Comparison of ENCODE assay signal across 1 cellular context in the genomic region with DNA sequence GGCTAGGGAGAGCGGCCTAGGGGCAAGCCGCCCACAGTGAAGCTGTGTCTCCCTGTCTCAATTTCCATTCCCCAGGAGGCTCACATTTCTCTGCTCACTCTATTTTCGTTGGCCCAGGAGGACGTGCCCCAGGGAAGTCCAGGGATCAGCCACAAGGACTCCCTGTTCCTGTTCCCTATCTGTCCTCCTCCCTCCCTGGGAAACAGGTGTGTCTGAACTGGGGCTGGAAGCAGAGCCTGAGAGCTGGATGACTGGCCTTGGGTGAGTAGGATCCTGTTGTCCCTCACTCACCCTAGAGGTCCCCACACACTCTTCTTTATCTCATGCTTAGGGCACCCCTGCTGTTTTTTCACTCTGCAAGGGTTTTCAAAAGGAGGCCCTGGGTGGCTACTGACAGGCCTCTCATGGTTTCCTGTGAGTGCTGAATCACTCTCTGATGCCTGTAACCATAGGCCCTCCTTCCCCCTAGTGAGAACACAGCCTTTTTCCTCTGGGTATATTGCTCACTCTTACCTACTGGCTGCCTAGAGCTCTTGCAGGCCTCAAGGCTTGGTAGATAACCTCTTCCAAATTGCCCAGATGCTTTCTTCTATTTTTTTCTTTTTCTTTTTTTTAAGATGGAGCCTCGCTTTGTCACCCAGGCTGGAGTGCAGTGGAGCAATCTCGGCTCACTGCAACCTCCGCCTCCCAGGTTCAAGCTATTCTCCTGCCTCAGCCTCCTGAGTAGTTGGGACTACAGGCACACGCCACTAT.
A peak's percentile ranks its signal among the peaks of the same experiment; 100 is the strongest.
TF ChIP-seq lines count a peak whose summit lies in the region.

No MANE protein-coding gene starts in this region.

TF ChIP-seq in HepG2, 621 proteins besides CTCF, POLR2A, EP300 and RAD21 (continues in another document):
- TF ChIP-seq TOE1 (CRISPR knock-in tag; IDR thresholded peaks at IDR 0.05) = no peak
- TF ChIP-seq ZFY (CRISPR knock-in tag; IDR thresholded peaks at IDR 0.05) = peak; percentile 24; the same call in 1 of the 2 replicates
- TF ChIP-seq, protein P1, sequence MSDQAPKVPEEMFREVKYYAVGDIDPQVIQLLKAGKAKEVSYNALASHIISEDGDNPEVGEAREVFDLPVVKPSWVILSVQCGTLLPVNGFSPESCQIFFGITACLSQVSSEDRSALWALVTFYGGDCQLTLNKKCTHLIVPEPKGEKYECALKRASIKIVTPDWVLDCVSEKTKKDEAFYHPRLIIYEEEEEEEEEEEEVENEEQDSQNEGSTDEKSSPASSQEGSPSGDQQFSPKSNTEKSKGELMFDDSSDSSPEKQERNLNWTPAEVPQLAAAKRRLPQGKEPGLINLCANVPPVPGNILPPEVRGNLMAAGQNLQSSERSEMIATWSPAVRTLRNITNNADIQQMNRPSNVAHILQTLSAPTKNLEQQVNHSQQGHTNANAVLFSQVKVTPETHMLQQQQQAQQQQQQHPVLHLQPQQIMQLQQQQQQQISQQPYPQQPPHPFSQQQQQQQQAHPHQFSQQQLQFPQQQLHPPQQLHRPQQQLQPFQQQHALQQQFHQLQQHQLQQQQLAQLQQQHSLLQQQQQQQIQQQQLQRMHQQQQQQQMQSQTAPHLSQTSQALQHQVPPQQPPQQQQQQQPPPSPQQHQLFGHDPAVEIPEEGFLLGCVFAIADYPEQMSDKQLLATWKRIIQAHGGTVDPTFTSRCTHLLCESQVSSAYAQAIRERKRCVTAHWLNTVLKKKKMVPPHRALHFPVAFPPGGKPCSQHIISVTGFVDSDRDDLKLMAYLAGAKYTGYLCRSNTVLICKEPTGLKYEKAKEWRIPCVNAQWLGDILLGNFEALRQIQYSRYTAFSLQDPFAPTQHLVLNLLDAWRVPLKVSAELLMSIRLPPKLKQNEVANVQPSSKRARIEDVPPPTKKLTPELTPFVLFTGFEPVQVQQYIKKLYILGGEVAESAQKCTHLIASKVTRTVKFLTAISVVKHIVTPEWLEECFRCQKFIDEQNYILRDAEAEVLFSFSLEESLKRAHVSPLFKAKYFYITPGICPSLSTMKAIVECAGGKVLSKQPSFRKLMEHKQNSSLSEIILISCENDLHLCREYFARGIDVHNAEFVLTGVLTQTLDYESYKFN (CRISPR knock-in tag; conservative IDR thresholded peaks at IDR 0.05) = 0 out of 2 replicates have a peak, but pooled peaks have one; percentile 15
- TF ChIP-seq, protein P2, sequence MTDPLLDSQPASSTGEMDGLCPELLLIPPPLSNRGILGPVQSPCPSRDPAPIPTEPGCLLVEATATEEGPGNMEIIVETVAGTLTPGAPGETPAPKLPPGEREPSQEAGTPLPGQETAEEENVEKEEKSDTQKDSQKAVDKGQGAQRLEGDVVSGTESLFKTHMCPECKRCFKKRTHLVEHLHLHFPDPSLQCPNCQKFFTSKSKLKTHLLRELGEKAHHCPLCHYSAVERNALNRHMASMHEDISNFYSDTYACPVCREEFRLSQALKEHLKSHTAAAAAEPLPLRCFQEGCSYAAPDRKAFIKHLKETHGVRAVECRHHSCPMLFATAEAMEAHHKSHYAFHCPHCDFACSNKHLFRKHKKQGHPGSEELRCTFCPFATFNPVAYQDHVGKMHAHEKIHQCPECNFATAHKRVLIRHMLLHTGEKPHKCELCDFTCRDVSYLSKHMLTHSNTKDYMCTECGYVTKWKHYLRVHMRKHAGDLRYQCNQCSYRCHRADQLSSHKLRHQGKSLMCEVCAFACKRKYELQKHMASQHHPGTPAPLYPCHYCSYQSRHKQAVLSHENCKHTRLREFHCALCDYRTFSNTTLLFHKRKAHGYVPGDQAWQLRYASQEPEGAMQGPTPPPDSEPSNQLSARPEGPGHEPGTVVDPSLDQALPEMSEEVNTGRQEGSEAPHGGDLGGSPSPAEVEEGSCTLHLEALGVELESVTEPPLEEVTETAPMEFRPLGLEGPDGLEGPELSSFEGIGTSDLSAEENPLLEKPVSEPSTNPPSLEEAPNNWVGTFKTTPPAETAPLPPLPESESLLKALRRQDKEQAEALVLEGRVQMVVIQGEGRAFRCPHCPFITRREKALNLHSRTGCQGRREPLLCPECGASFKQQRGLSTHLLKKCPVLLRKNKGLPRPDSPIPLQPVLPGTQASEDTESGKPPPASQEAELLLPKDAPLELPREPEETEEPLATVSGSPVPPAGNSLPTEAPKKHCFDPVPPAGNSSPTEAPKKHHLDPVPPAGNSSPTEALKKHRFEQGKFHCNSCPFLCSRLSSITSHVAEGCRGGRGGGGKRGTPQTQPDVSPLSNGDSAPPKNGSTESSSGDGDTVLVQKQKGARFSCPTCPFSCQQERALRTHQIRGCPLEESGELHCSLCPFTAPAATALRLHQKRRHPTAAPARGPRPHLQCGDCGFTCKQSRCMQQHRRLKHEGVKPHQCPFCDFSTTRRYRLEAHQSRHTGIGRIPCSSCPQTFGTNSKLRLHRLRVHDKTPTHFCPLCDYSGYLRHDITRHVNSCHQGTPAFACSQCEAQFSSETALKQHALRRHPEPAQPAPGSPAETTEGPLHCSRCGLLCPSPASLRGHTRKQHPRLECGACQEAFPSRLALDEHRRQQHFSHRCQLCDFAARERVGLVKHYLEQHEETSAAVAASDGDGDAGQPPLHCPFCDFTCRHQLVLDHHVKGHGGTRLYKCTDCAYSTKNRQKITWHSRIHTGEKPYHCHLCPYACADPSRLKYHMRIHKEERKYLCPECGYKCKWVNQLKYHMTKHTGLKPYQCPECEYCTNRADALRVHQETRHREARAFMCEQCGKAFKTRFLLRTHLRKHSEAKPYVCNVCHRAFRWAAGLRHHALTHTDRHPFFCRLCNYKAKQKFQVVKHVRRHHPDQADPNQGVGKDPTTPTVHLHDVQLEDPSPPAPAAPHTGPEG (CRISPR knock-in tag; IDR thresholded peaks at IDR 0.05) = no peak
- TF ChIP-seq MYC (CRISPR knock-in tag; IDR thresholded peaks at IDR 0.05; ENCODE audit: borderline replicate concordance) = 0 out of 2 replicates have a peak, but pooled peaks have one; percentile 28
- TF ChIP-seq ZNF501 (CRISPR knock-in tag; IDR thresholded peaks at IDR 0.05) = no peak
- no peak for TF ChIP-seq SCMH1 (CRISPR knock-in tag; IDR thresholded peaks at IDR 0.05; ENCODE audit: borderline replicate concordance)
- no peak for TF ChIP-seq ZNF33A (CRISPR knock-in tag; IDR thresholded peaks at IDR 0.05; ENCODE audit: borderline replicate concordance)
- TF ChIP-seq, protein P3, sequence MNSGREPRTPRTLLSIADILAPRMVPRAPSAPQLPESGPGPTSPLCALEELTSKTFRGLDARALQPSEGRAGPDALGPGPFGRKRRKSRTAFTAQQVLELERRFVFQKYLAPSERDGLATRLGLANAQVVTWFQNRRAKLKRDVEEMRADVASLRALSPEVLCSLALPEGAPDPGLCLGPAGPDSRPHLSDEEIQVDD (CRISPR knock-in tag; IDR thresholded peaks at IDR 0.05; ENCODE audit: borderline replicate concordance) = no peak
- TF ChIP-seq KLF11 (CRISPR knock-in tag; IDR thresholded peaks at IDR 0.05) = no peak
- TF ChIP-seq ZNF446 (CRISPR knock-in tag; IDR thresholded peaks at IDR 0.05) = no peak
- TF ChIP-seq, protein P4, sequence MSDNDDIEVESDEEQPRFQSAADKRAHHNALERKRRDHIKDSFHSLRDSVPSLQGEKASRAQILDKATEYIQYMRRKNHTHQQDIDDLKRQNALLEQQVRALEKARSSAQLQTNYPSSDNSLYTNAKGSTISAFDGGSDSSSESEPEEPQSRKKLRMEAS (IDR thresholded peaks at IDR 0.05) = no peak
- TF ChIP-seq, protein P5, sequence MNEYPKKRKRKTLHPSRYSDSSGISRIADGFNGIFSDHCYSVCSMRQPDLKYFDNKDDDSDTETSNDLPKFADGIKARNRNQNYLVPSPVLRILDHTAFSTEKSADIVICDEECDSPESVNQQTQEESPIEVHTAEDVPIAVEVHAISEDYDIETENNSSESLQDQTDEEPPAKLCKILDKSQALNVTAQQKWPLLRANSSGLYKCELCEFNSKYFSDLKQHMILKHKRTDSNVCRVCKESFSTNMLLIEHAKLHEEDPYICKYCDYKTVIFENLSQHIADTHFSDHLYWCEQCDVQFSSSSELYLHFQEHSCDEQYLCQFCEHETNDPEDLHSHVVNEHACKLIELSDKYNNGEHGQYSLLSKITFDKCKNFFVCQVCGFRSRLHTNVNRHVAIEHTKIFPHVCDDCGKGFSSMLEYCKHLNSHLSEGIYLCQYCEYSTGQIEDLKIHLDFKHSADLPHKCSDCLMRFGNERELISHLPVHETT (CRISPR knock-in tag; conservative IDR thresholded peaks at IDR 0.05) = no peak
- TF ChIP-seq, protein P6, sequence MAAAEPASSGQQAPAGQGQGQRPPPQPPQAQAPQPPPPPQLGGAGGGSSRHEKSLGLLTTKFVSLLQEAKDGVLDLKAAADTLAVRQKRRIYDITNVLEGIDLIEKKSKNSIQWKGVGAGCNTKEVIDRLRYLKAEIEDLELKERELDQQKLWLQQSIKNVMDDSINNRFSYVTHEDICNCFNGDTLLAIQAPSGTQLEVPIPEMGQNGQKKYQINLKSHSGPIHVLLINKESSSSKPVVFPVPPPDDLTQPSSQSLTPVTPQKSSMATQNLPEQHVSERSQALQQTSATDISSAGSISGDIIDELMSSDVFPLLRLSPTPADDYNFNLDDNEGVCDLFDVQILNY (CRISPR knock-in tag; conservative IDR thresholded peaks at IDR 0.05) = no peak
- no peak for TF ChIP-seq ZFAT (CRISPR knock-in tag; conservative IDR thresholded peaks at IDR 0.05)
- TF ChIP-seq, protein P7, sequence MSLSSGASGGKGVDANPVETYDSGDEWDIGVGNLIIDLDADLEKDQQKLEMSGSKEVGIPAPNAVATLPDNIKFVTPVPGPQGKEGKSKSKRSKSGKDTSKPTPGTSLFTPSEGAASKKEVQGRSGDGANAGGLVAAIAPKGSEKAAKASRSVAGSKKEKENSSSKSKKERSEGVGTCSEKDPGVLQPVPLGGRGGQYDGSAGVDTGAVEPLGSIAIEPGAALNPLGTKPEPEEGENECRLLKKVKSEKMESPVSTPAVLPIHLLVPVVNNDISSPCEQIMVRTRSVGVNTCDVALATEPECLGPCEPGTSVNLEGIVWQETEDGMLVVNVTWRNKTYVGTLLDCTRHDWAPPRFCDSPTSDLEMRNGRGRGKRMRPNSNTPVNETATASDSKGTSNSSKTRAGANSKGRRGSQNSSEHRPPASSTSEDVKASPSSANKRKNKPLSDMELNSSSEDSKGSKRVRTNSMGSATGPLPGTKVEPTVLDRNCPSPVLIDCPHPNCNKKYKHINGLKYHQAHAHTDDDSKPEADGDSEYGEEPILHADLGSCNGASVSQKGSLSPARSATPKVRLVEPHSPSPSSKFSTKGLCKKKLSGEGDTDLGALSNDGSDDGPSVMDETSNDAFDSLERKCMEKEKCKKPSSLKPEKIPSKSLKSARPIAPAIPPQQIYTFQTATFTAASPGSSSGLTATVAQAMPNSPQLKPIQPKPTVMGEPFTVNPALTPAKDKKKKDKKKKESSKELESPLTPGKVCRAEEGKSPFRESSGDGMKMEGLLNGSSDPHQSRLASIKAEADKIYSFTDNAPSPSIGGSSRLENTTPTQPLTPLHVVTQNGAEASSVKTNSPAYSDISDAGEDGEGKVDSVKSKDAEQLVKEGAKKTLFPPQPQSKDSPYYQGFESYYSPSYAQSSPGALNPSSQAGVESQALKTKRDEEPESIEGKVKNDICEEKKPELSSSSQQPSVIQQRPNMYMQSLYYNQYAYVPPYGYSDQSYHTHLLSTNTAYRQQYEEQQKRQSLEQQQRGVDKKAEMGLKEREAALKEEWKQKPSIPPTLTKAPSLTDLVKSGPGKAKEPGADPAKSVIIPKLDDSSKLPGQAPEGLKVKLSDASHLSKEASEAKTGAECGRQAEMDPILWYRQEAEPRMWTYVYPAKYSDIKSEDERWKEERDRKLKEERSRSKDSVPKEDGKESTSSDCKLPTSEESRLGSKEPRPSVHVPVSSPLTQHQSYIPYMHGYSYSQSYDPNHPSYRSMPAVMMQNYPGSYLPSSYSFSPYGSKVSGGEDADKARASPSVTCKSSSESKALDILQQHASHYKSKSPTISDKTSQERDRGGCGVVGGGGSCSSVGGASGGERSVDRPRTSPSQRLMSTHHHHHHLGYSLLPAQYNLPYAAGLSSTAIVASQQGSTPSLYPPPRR (CRISPR knock-in tag; IDR thresholded peaks at IDR 0.05; ENCODE audit: borderline replicate concordance) = no peak
- no peak for TF ChIP-seq ATM (IDR thresholded peaks at IDR 0.05; ENCODE audit: borderline replicate concordance)
- TF ChIP-seq, protein P8, sequence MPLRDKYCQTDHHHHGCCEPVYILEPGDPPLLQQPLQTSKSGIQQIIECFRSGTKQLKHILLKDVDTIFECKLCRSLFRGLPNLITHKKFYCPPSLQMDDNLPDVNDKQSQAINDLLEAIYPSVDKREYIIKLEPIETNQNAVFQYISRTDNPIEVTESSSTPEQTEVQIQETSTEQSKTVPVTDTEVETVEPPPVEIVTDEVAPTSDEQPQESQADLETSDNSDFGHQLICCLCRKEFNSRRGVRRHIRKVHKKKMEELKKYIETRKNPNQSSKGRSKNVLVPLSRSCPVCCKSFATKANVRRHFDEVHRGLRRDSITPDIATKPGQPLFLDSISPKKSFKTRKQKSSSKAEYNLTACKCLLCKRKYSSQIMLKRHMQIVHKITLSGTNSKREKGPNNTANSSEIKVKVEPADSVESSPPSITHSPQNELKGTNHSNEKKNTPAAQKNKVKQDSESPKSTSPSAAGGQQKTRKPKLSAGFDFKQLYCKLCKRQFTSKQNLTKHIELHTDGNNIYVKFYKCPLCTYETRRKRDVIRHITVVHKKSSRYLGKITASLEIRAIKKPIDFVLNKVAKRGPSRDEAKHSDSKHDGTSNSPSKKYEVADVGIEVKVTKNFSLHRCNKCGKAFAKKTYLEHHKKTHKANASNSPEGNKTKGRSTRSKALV (CRISPR knock-in tag; IDR thresholded peaks at IDR 0.05) = no peak
- TF ChIP-seq RCOR2 (CRISPR knock-in tag; IDR thresholded peaks at IDR 0.05) = no peak
- TF ChIP-seq LCORL (IDR thresholded peaks at IDR 0.05) = no peak
- TF ChIP-seq LCORL (CRISPR knock-in tag; IDR thresholded peaks at IDR 0.05) = no peak
- no peak for TF ChIP-seq ZNF816 (CRISPR knock-in tag; IDR thresholded peaks at IDR 0.05; ENCODE audit: borderline replicate concordance)
- no peak for TF ChIP-seq ZNF572 (CRISPR knock-in tag; IDR thresholded peaks at IDR 0.05)
- TF ChIP-seq SRF (IDR thresholded peaks at IDR 0.05; ENCODE audit: low read depth, low read length) = no peak
- TF ChIP-seq NPAS2 (CRISPR knock-in tag; IDR thresholded peaks at IDR 0.05; ENCODE audit: borderline replicate concordance) = no peak
- TF ChIP-seq MED8 (CRISPR knock-in tag; IDR thresholded peaks at IDR 0.05; ENCODE audit: insufficient replicate concordance) = no peak
- TF ChIP-seq ELF3 (CRISPR knock-in tag; IDR thresholded peaks at IDR 0.05) = peak; percentile 12; the same call in 1 of the 2 replicates
- no peak for TF ChIP-seq BRD4 (CRISPR knock-in tag; IDR thresholded peaks at IDR 0.05)
- no peak for TF ChIP-seq PITX1 (CRISPR knock-in tag; IDR thresholded peaks at IDR 0.05)
- TF ChIP-seq THAP11 (CRISPR knock-in tag; IDR thresholded peaks at IDR 0.05) = no peak
- no peak for TF ChIP-seq SALL1 (CRISPR knock-in tag; IDR thresholded peaks at IDR 0.05)
